In genomic region chr17:79829457-79829856, GRCh38 we compare ENCODE assay signal across 15 cellular contexts.
"Had no signal": no experiment of that assay in that cellular context is flagged by ENCODE, and none has a peak within 500 bp of the region (broad histone marks: within the 10 kb centered on the region; RNA-seq: fewer than 3 reads in every experiment).

No MANE protein-coding gene starts in this region.

- DNase-seq: activated B cell treated with CpG ODN at 0.5 μM for 24 hours; activated CD4-positive, alpha-beta memory T cell treated with anti-CD3 and anti-CD28 coated beads for 36 hours; activated CD4-positive, alpha-beta T cell treated with anti-CD3 and anti-CD28 coated beads for 4 hours; activated naive CD4-positive, alpha-beta T cell treated with Interleukin-2 at 50 U/mL for 16 hours; activated naive CD8-positive, alpha-beta T cell treated with anti-CD3 and anti-CD28 coated beads, Interleukin-2, amount 10 ng/mL, durations not matched to agents 7 days and 5 days; erythroblast; foreskin melanocyte; glutamatergic neuron; nephron progenitor cell; occipital lobe; stimulated activated CD4-positive, alpha-beta T cell treated with anti-CD3 and anti-CD28 coated beads, Interleukin-15, amount 100 ng/mL, for 24 hours; stimulated activated CD4-positive, alpha-beta T cell treated with anti-CD3 and anti-CD28 coated beads, Interleukin-2, amount 100 ng/mL, for 48 hours had no signal

- H3K27ac ChIP-seq: coronary artery, skin epidermis, suprapubic skin had no signal

- H3K27me3 ChIP-seq: suprapubic skin had no signal

- H3K9me3 ChIP-seq: suprapubic skin had no signal

- H3K4me3 ChIP-seq: coronary artery, skin epidermis, suprapubic skin had no signal
